ENCODE assay signal across 8 cellular contexts in the genomic region with DNA sequence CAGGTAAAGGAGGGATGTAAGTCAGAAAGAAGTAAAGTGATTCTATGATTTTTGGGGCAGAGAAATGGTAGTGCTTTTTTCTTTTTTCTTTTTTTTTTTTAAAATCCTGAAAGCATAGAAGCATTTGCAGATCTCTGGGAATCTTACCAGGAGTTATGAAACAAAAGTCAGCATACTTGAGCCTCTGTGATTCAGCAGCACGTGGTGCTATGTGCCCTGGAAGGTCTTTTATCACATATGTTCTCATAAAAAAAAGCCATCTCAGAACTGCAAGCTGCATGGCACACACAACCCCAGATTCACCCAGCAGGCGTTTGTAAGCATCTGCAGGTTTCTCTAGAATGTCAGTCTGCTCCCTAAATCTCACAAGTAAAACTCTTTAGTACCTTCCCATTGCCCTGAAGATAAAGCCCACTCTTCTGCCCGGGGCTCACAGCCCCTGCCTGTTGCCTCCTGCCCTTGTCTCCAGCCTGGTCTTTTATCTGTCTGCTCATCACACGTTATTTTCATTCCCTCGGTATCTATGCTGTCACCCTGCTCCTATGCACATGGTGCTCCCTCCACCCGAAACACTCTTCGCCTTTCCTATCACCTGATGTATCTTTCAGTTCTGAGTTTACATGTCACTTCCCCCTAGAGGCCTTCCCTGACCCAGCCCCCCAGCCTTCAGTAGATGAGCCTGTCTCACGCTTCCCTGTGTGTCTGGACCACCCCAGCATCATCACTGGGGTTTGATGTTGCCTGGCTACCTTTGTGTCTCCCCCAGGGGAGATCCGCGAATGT.
A peak's percentile ranks its signal among the peaks of the same experiment; 100 is the strongest.
DNase-seq lines count a peak whose midpoint lies in the region; ATAC-seq and TF ChIP-seq lines count a peak whose summit lies in the region.

No MANE protein-coding gene starts in this region.

- no peaks in the 10 kb centered on the region for H3K79me2 ChIP-seq in neural progenitor cell (ENCODE audit: low read depth)

- no peak overlapping the region for H3K27ac ChIP-seq in neural progenitor cell
- H3K27ac ChIP-seq in CD4-positive, alpha-beta memory T cell (ENCODE audit: low read depth, low read length): no peak overlapping the region

- H3K4me1 ChIP-seq in neural progenitor cell: peaks cover 37% of the 10 kb centered on the region
- H3K4me1 ChIP-seq in CD4-positive, alpha-beta memory T cell (ENCODE audit: insufficient read depth, low read length): no peaks in the 10 kb centered on the region

- TF ChIP-seq CTCF in neural progenitor cell (IDR thresholded peaks at IDR 0.05): no peak

- H3K4me3 ChIP-seq in neural progenitor cell: no peak overlapping the region
- no peak overlapping the region for H3K4me3 ChIP-seq in CD4-positive, alpha-beta memory T cell (ENCODE audit: low read length in 2 of 2)

- no peak overlapping the region for H2AFZ ChIP-seq in neural progenitor cell (replicated peaks)

- H3K4me2 ChIP-seq in neural progenitor cell: no peak overlapping the region

- ATAC-seq in GM18502 (IDR thresholded peaks at IDR 0.05; ENCODE audit: poor library complexity, unreplicated experiment): peak; percentile 91
- ATAC-seq in HG02588 (IDR thresholded peaks at IDR 0.05; ENCODE audit: unreplicated experiment): peak; percentile 80

- no peaks in the 10 kb centered on the region for H3K9me3 ChIP-seq in neural progenitor cell (ENCODE audit: low read depth)
- H3K9me3 ChIP-seq in CD4-positive, alpha-beta memory T cell (ENCODE audit: control insufficient read depth in 1 of 2, low read length in 2 of 2): no peaks in the 10 kb centered on the region

- CTCF ChIA-PET in CD4-positive, alpha-beta memory T cell (lab: Charles Lee; ENCODE audit: partially characterized antibody): no interaction called here

- H3K4me1 Mint-ChIP-seq in neural progenitor cell: peaks cover 43% of the 10 kb centered on the region
- H3K4me1 Mint-ChIP-seq in CD4-positive, alpha-beta memory T cell: no peaks in the 10 kb centered on the region

- no peaks in the 10 kb centered on the region for H3K36me3 ChIP-seq in neural progenitor cell
- H3K36me3 ChIP-seq in CD4-positive, alpha-beta memory T cell (ENCODE audit: insufficient read depth, low read length): no peaks in the 10 kb centered on the region

- no peaks in the 10 kb centered on the region for H3K9me3 Mint-ChIP-seq in neural progenitor cell
- no peaks in the 10 kb centered on the region for H3K9me3 Mint-ChIP-seq in CD4-positive, alpha-beta memory T cell

- no peak overlapping the region for H3K9ac ChIP-seq in neural progenitor cell

- no peaks in the 10 kb centered on the region for H3K36me3 Mint-ChIP-seq in neural progenitor cell
- H3K36me3 Mint-ChIP-seq in CD4-positive, alpha-beta memory T cell: no peaks in the 10 kb centered on the region

- intact Hi-C loops in CD4-positive, alpha-beta memory T cell (cut with micrococcal nuclease): no loop called here

- H3K4me3 Mint-ChIP-seq in neural progenitor cell: no peak overlapping the region
- no peak overlapping the region for H3K4me3 Mint-ChIP-seq in CD4-positive, alpha-beta memory T cell

- H3K27me3 ChIP-seq in neural progenitor cell: no peaks in the 10 kb centered on the region
- H3K27me3 ChIP-seq in CD4-positive, alpha-beta memory T cell (ENCODE audit: insufficient read depth, low read length): no peaks in the 10 kb centered on the region

- H3K27me3 Mint-ChIP-seq in neural progenitor cell (ENCODE audit: insufficient read depth, low read depth): peaks cover 8% of the 10 kb centered on the region
- peaks cover 5 to 16% of the 10 kb centered on the region in 2 donors for H3K27me3 Mint-ChIP-seq in CD4-positive, alpha-beta memory T cell

- no peaks in the 10 kb centered on the region for H4K20me1 ChIP-seq in neural progenitor cell (ENCODE audit: low read depth)

- peak overlapping the region; percentile 2 for H3K27ac Mint-ChIP-seq in neural progenitor cell
- H3K27ac Mint-ChIP-seq in CD4-positive, alpha-beta memory T cell: no peak overlapping the region

- H3F3A ChIP-seq in neural progenitor cell (ENCODE audit: low read depth): no peaks in the 10 kb centered on the region

- DNase-seq in SK-N-DZ (ENCODE audit: low spot score) (peak; percentile 65), neural progenitor cell (ENCODE audit: low spot score) (no peak), HT-29 (ENCODE audit: low spot score) (no peak), KG1 (lab: John Stamatoyannopoulos, UW) (no peak), NCI-H446 treated with DMSO at 0.1 percent for 48 hours (lab: John Stamatoyannopoulos, UW) (no peak)
- DNase-seq in CD4-positive, alpha-beta memory T cell: no peak

- POLR2A ChIA-PET in CD4-positive, alpha-beta memory T cell (lab: Charles Lee; ENCODE audit: partially characterized antibody): no interaction called here
